Comparison of ENCODE assay signal across 11 cellular contexts in genomic region chr6:30447237-30447636, GRCh38. TPM values are rescaled to one million over a fixed set of nuclear protein-coding genes. Genes with fewer than 3 reads are reported as not detected.
A peak's percentile ranks its signal among the peaks of the same experiment; 100 is the strongest.
DNase-seq lines count a peak whose midpoint lies in the region; ATAC-seq and TF ChIP-seq lines count a peak whose summit lies in the region.
"Had no signal": no experiment of that assay in that cellular context is flagged by ENCODE, and none has a peak within 500 bp of the region (broad histone marks: within the 10 kb centered on the region; RNA-seq: fewer than 3 reads in every experiment).

No MANE protein-coding gene starts in this region.

- H3K9me3 ChIP-seq in smooth muscle cell (replicated peaks; ENCODE audit: low read depth) = no peaks in the 10 kb centered on the region
- H3K9me3 ChIP-seq: neutrophil, tibial artery had no signal

- H3K27ac ChIP-seq in foreskin keratinocyte = no peak overlapping the region
- no peak overlapping the region for H3K27ac ChIP-seq in smooth muscle cell (ENCODE audit: low read depth)
- H3K27ac ChIP-seq: neutrophil, tibial artery had no signal

- no peak overlapping the region for H2AFZ ChIP-seq in smooth muscle cell (ENCODE audit: low read depth)

- H3K9ac ChIP-seq in smooth muscle cell (ENCODE audit: low read depth) = no peak overlapping the region

- H3K27ac Mint-ChIP-seq in stimulated activated naive B cell treated with anti-CD40 and anti-IgM and Interleukin-4, amounts not matched to agents 10 μg/mL and 1 μg/mL and 100 μg/mL, for 72 hours = no peak overlapping the region

- DNase-seq in NCI-H82 (lab: John Stamatoyannopoulos, UW) = peak; percentile 74
- no peak for DNase-seq in NCI-H82 treated with DMSO at 0.1 percent for 48 hours (lab: John Stamatoyannopoulos, UW; ENCODE audit: unreplicated experiment)
- peak; percentile 69 for DNase-seq in SK-MEL-5 (ENCODE audit: low read depth, low spot score)
- no peak for DNase-seq in foreskin keratinocyte
- no peak for DNase-seq in smooth muscle cell (lab: John Stamatoyannopoulos, UW; ENCODE audit: unreplicated experiment)
- no peak for DNase-seq in activated T-cell treated with anti-CD3 and anti-CD28 coated beads for 4 hours
- no peak for DNase-seq in GOT3 (lab: John Stamatoyannopoulos, UW)
- DNase-seq in stimulated activated naive B cell treated with anti-CD40 and anti-IgM and Interleukin-4, amounts not matched to agents 10 μg/mL and 1 μg/mL and 100 μg/mL, for 72 hours = no peak
- DNase-seq: stimulated activated CD4-positive, alpha-beta T cell treated with anti-CD3 and anti-CD28 coated beads, Interleukin-4, amount 100 ng/mL, for 1 hour; tibial artery had no signal

- H3K79me2 ChIP-seq in smooth muscle cell (ENCODE audit: low read depth) = no peaks in the 10 kb centered on the region

- H3K4me3 Mint-ChIP-seq in stimulated activated naive B cell treated with anti-CD40 and anti-IgM and Interleukin-4, amounts not matched to agents 10 μg/mL and 1 μg/mL and 100 μg/mL, for 72 hours = no peak overlapping the region

- no peaks in the 10 kb centered on the region for H3K36me3 Mint-ChIP-seq in stimulated activated naive B cell treated with anti-CD40 and anti-IgM and Interleukin-4, amounts not matched to agents 10 μg/mL and 1 μg/mL and 100 μg/mL, for 72 hours

- H3K27me3 Mint-ChIP-seq in stimulated activated naive B cell treated with anti-CD40 and anti-IgM and Interleukin-4, amounts not matched to agents 10 μg/mL and 1 μg/mL and 100 μg/mL, for 72 hours = peaks cover 77 to 78% of the 10 kb centered on the region in 2 donors

- no peaks in the 10 kb centered on the region for H3F3A ChIP-seq in smooth muscle cell (ENCODE audit: low read depth)

- 6% methylated on average over 2 of the region's 2 CpGs for WGBS in smooth muscle cell (ENCODE audit: low lambda C conversion rate)

- in situ Hi-C loops in SK-MEL-5 (cut with HindIII; ENCODE audit: low pct_unique_long_range_greater_than_20kb, low sequenced_read_pairs) = no loop called here

- no peaks in the 10 kb centered on the region for H3K9me3 Mint-ChIP-seq in stimulated activated naive B cell treated with anti-CD40 and anti-IgM and Interleukin-4, amounts not matched to agents 10 μg/mL and 1 μg/mL and 100 μg/mL, for 72 hours

- H3K4me1 Mint-ChIP-seq in stimulated activated naive B cell treated with anti-CD40 and anti-IgM and Interleukin-4, amounts not matched to agents 10 μg/mL and 1 μg/mL and 100 μg/mL, for 72 hours = peaks cover 17 to 29% of the 10 kb centered on the region in 2 donors

- H4K20me1 ChIP-seq in smooth muscle cell (ENCODE audit: low read depth) = no peaks in the 10 kb centered on the region

- H3K36me3 ChIP-seq in smooth muscle cell (ENCODE audit: low read depth) = no peaks in the 10 kb centered on the region
- H3K36me3 ChIP-seq: neutrophil, tibial artery had no signal

- H3K4me2 ChIP-seq in smooth muscle cell = no peak overlapping the region

- H3K27me3 ChIP-seq in foreskin keratinocyte = peaks cover 96% of the 10 kb centered on the region
- peaks cover 84% of the 10 kb centered on the region for H3K27me3 ChIP-seq in smooth muscle cell (ENCODE audit: low read depth)

- H3K4me3 ChIP-seq in smooth muscle cell = no peak overlapping the region
- H3K4me3 ChIP-seq: tibial artery had no signal

- TF ChIP-seq CTCF in foreskin keratinocyte (conservative IDR thresholded peaks at IDR 0.05) (peak; percentile 51), smooth muscle cell (IDR thresholded peaks at IDR 0.05; ENCODE audit: borderline replicate concordance, insufficient read depth, poor library complexity, severe bottlenecking) (peak; percentile 17)

- ATAC-seq in foreskin keratinocyte = peak; percentile 64
- ATAC-seq in stimulated activated naive B cell treated with anti-CD40 and anti-IgM and Interleukin-4, amounts not matched to agents 10 μg/mL and 1 μg/mL and 100 μg/mL, for 72 hours (replicated peaks) = no peak

- H3K4me1 ChIP-seq in foreskin keratinocyte (no peaks in the 10 kb centered on the region), smooth muscle cell (ENCODE audit: low read depth) (peaks cover 5% of the 10 kb centered on the region)

RNA-seq across cellular contexts. Expression of gene HLA-E, which starts 42.1 kb away (rescaled TPM):
- total RNA-seq in SK-MEL-5 (2014; rRNA removed; shearing (Covaris generic)) = 174 and 181 TPM in 2 replicates
- 183 and 184 TPM in 2 replicates for polyA plus RNA-seq in SK-MEL-5 (2015; cell fraction: cytosol; rRNA removed)
- 52.7 and 61.6 TPM in 2 replicates for polyA plus RNA-seq in SK-MEL-5 (2015; cell fraction: nucleus; rRNA removed)
- 123 and 142 TPM in 2 replicates for total RNA-seq in foreskin keratinocyte
- polyA plus RNA-seq in foreskin keratinocyte = 131 and 143 TPM in 2 replicates
- total RNA-seq in smooth muscle cell = 97.3 and 104 TPM in 2 replicates
- polyA plus RNA-seq in smooth muscle cell = 126 and 134 TPM in 2 replicates

Comparison
In these comparisons a context has a peak if more than half of its experiments do, and no peak if none do; other contexts are left out.
1. DNase-seq: peak in NCI-H82 (single experiment) and SK-MEL-5 (single experiment); none in NCI-H82 treated with DMSO at 0.1 percent for 48 hours (single experiment), foreskin keratinocyte (0 of 2), smooth muscle cell (single experiment), activated T-cell treated with anti-CD3 and anti-CD28 coated beads for 4 hours (single experiment), GOT3 (single experiment) and stimulated activated naive B cell treated with anti-CD40 and anti-IgM and Interleukin-4, amounts not matched to agents 10 μg/mL and 1 μg/mL and 100 μg/mL, for 72 hours (single experiment).